In the genomic region with DNA sequence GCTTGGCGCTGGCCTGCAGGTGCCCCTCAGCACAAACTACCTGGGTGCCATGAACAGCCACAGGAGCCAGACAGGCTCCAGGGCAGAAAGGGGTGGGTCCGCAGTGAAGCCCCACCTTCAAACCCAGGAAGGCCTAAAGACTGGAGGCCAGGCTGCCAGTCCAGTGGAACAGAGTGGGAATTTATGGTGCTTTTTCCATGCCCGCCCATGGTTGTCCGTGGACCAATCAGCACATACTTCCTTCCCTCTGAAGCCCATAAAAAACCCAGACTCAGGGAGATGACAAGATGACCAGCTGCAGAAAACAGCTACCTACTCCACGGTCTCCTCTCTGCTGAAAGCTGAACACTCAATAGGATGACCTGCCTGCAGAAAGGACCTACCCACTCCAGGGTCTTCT, we compare ENCODE assay signal across 8 cellular contexts.
"Had no signal": no experiment of that assay in that cellular context is flagged by ENCODE, and none has a peak within 500 bp of the region (broad histone marks: within the 10 kb centered on the region; RNA-seq: fewer than 3 reads in every experiment).

No MANE protein-coding gene starts in this region.

- H3K36me3 ChIP-seq: HAP-1 had no signal

- H3K4me3 ChIP-seq: GM23248, HAP-1 had no signal

- DNase-seq: GM23248, GOT3, H7, IMR-90, KBM-7 had no signal

- H3K9me3 ChIP-seq: HAP-1 had no signal

- FAIRE-seq: HTR-8/SVneo had no signal

- H3K9ac ChIP-seq: GM23248, KMS-11 had no signal

- H3K27ac ChIP-seq: GM23248, KMS-11 had no signal

- H2AFZ ChIP-seq: GM23248 had no signal

- H3K4me2 ChIP-seq: KMS-11 had no signal

- H3K4me1 ChIP-seq: HAP-1 had no signal
